Comparison of ENCODE assay signal across 13 cellular contexts in the genomic region with DNA sequence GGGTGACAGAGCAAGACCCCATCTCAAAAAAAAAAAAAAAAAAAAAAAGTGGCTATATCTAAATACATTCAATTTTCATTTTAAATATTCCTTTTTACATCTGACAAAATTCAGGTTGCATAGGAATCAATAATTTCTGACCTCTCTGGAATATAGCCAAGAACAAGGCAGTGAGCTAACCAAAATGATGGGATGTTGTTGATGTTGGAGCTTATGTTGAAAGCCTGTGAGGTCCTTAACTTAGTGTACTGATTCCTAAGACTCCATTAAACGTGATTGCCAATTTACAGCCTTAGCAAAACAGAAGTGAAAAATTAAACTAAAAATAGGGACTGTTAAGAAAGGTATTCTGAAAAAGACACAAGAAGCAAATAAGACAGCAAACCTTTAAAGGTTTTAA.
A peak's percentile ranks its signal among the peaks of the same experiment; 100 is the strongest.
DNase-seq lines count a peak whose midpoint lies in the region; ATAC-seq and TF ChIP-seq lines count a peak whose summit lies in the region.
"Had no signal": no experiment of that assay in that cellular context is flagged by ENCODE, and none has a peak within 500 bp of the region (broad histone marks: within the 10 kb centered on the region; RNA-seq: fewer than 3 reads in every experiment).

No MANE protein-coding gene starts in this region.

- H3K9me3 Mint-ChIP-seq in brain (peaks cover 0 to 3% (median 0%) of the 10 kb centered on the region in 5 experiments), mesothelial cell of epicardium (no peaks in the 10 kb centered on the region)
- no peaks in the 10 kb centered on the region for H3K9me3 Mint-ChIP-seq in naive thymus-derived CD8-positive, alpha-beta T cell
- H3K9me3 Mint-ChIP-seq: CD8-positive, alpha-beta T cell; GM23338 had no signal

- no peak for ATAC-seq in naive thymus-derived CD8-positive, alpha-beta T cell
- ATAC-seq: CD8-positive, alpha-beta T cell; GM23338 had no signal

- POLR2A ChIA-PET in naive thymus-derived CD8-positive, alpha-beta T cell (lab: Charles Lee) = no interaction called here

- peak; percentile 28 for DNase-seq in NCI-H1092 treated with DMSO at 0.1 percent for 48 hours (lab: John Stamatoyannopoulos, UW)
- no peak for DNase-seq in NCI-H1092 (lab: John Stamatoyannopoulos, UW)
- DNase-seq in COR-L47 (lab: John Stamatoyannopoulos, UW) = peak; percentile 6
- DNase-seq in mesothelial cell of epicardium (ENCODE audit: low spot score in 2 of 2, unreplicated experiment in 2 of 2) = no peak
- no peak for DNase-seq in naive thymus-derived CD8-positive, alpha-beta T cell
- DNase-seq in DMS114 treated with DMSO at 0.1 percent for 48 hours (lab: John Stamatoyannopoulos, UW; ENCODE audit: unreplicated experiment) = no peak
- DNase-seq: Caco-2; CD8-positive, alpha-beta T cell; H7; IMR-90 had no signal

- no peaks in the 10 kb centered on the region for H3K27me3 Mint-ChIP-seq in brain
- H3K27me3 Mint-ChIP-seq in mesothelial cell of epicardium (ENCODE audit: low read depth) = no peaks in the 10 kb centered on the region
- H3K27me3 Mint-ChIP-seq in naive thymus-derived CD8-positive, alpha-beta T cell = peaks cover 0 to 23% (median 9%) of the 10 kb centered on the region in 5 donors

- TF ChIP-seq CTCF in brain (conservative IDR thresholded peaks at IDR 0.05) (no peak), mesothelial cell of epicardium (IDR thresholded peaks at IDR 0.05; ENCODE audit: unreplicated experiment) (no peak)

- peaks cover 26% of the 10 kb centered on the region for H3K4me1 Mint-ChIP-seq in brain
- peaks cover 17% of the 10 kb centered on the region for H3K4me1 Mint-ChIP-seq in mesothelial cell of epicardium
- H3K4me1 Mint-ChIP-seq in naive thymus-derived CD8-positive, alpha-beta T cell = no peaks in the 10 kb centered on the region
- H3K4me1 Mint-ChIP-seq: CD14-positive monocyte, GM23338 had no signal

- H3K4me3 Mint-ChIP-seq in brain = no peak overlapping the region
- H3K4me3 Mint-ChIP-seq in mesothelial cell of epicardium = no peak overlapping the region
- no peak overlapping the region for H3K4me3 Mint-ChIP-seq in naive thymus-derived CD8-positive, alpha-beta T cell
- H3K4me3 Mint-ChIP-seq: CD14-positive monocyte; CD8-positive, alpha-beta T cell; GM23338 had no signal

- H3K36me3 Mint-ChIP-seq in brain (no peaks in the 10 kb centered on the region), mesothelial cell of epicardium (no peaks in the 10 kb centered on the region)
- H3K36me3 Mint-ChIP-seq in naive thymus-derived CD8-positive, alpha-beta T cell = no peaks in the 10 kb centered on the region
- H3K36me3 Mint-ChIP-seq: CD14-positive monocyte; CD8-positive, alpha-beta T cell had no signal

- H3K27ac Mint-ChIP-seq in brain = peak overlapping the region in 3 of 5 experiments; percentile 29 to 70 (median 37)
- peak overlapping the region; percentile 19 for H3K27ac Mint-ChIP-seq in mesothelial cell of epicardium
- H3K27ac Mint-ChIP-seq in naive thymus-derived CD8-positive, alpha-beta T cell = no peak overlapping the region
- H3K27ac Mint-ChIP-seq: CD14-positive monocyte; CD8-positive, alpha-beta T cell; GM23338 had no signal

Comparison
In these comparisons a context has a peak if more than half of its experiments do, and no peak if none do; other contexts are left out.
1. DNase-seq: peak in NCI-H1092 treated with DMSO at 0.1 percent for 48 hours (single experiment) and COR-L47 (single experiment); none in NCI-H1092 (single experiment), mesothelial cell of epicardium (0 of 2), naive thymus-derived CD8-positive, alpha-beta T cell (0 of 10) and DMS114 treated with DMSO at 0.1 percent for 48 hours (single experiment).
2. H3K27ac Mint-ChIP-seq: peak in brain (3 of 5) and mesothelial cell of epicardium (single experiment); none in naive thymus-derived CD8-positive, alpha-beta T cell (0 of 10).